In the genomic region with DNA sequence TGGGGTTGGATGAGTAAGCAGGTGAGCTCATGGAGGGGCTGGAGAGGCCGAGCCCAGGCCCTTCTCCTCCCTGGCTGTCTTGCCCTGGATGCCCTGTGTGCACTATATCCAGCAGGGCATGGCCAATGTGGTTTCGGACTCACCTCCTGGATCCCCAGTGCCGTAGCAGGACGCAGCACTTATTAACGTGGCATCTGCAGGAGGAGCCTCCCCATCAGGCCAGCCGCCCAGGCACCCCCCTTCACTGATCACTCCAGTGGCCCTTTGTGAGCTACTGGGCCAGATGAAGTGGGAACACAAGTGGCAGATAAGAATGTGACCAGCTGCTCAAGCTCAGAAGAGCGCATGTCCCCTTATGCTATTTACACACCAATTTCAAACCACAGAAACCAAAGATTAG, we compare ENCODE assay signal across 16 cellular contexts. TPM values are rescaled to one million over a fixed set of nuclear protein-coding genes. Genes with fewer than 3 reads are reported as not detected.
DNase-seq lines count a peak whose midpoint lies in the region; TF ChIP-seq lines count a peak whose summit lies in the region.
"Had no signal": no experiment of that assay in that cellular context is flagged by ENCODE, and none has a peak within 500 bp of the region (broad histone marks: within the 10 kb centered on the region; RNA-seq: fewer than 3 reads in every experiment).

No MANE protein-coding gene starts in this region.

- H3K4me3 ChIP-seq in thyroid gland (replicated peaks in 1 of 3): no peak overlapping the region
- H3K4me3 ChIP-seq: dorsolateral prefrontal cortex, skin epidermis, stomach had no signal

- no peaks in the 10 kb centered on the region for H3K27me3 ChIP-seq in thyroid gland
- H3K27me3 ChIP-seq: dorsolateral prefrontal cortex, stomach had no signal

- H3K9me3 ChIP-seq in thyroid gland: no peaks in the 10 kb centered on the region

- peaks cover 0 to 6% of the 10 kb centered on the region in 2 donors for H3K36me3 ChIP-seq in thyroid gland

- peak; percentile 55 for DNase-seq in NCI-H82 (lab: John Stamatoyannopoulos, UW)
- no peak for DNase-seq in NCI-H82 treated with DMSO at 0.1 percent for 48 hours (lab: John Stamatoyannopoulos, UW; ENCODE audit: unreplicated experiment)
- DNase-seq in NCI-H345 (lab: John Stamatoyannopoulos, UW): peak; percentile 64
- DNase-seq in foreskin melanocyte: peak; percentile 8
- DNase-seq in thyroid gland: peak; percentile 98
- DNase-seq in H4 (ENCODE audit: low spot score): no peak
- no peak for DNase-seq in activated naive CD4-positive, alpha-beta T cell treated with Interleukin-2 at 50 U/mL for 16 hours
- DNase-seq in SKM-1 treated with dmso at 0.1 percent for 144 hours (lab: John Stamatoyannopoulos, UW; ENCODE audit: unreplicated experiment): no peak
- DNase-seq: activated CD4-positive, alpha-beta T cell treated with anti-CD3 and anti-CD28 coated beads, Interleukin-2, amount 10 ng/mL, durations not matched to agents 7 days and 5 days; CD4-positive, alpha-beta memory T cell; dorsolateral prefrontal cortex; mesenchymal stem cell; NCI-H2081 treated with DMSO at 0.1 percent for 48 hours; stomach had no signal

- H3K4me1 ChIP-seq in thyroid gland: peaks cover 26 to 38% of the 10 kb centered on the region in 2 donors

- intact Hi-C loops in thyroid gland (cut with DNase I): no loop called here

- H3K27ac ChIP-seq in thyroid gland: peak overlapping the region; percentile 46 to 77 (median 77)
- H3K27ac ChIP-seq: KMS-11, skin epidermis, stomach had no signal

- 43 to 51% methylated on average over 3 to 7 of the region's 7 CpGs for whole genome bisulfite sequencing in thyroid gland, 2 donors

- peak in 2 of 6 experiments; percentile 16 to 18 for TF ChIP-seq CTCF in thyroid gland (IDR thresholded peaks at IDR 0.05)

- TF ChIP-seq POLR2A in thyroid gland (IDR thresholded peaks at IDR 0.05): no peak

RNA-seq across cellular contexts. Expression of gene DICER1, which starts 43.1 kb away (rescaled TPM):
- 10 to 100 TPM; 66.5 to 96.8 (median 78.8) TPM for total RNA-seq in thyroid gland
- total RNA-seq in H4 (2014; rRNA removed; shearing (Covaris generic)): 14.0 and 19.5 TPM in 2 replicates

Comparison
In these comparisons a context has a peak if more than half of its experiments do, and no peak if none do; other contexts are left out.
1. DNase-seq: peak in NCI-H82 (single experiment), NCI-H345 (single experiment), foreskin melanocyte (single experiment) and thyroid gland (2 of 2); none in NCI-H82 treated with DMSO at 0.1 percent for 48 hours (single experiment), H4 (single experiment), activated naive CD4-positive, alpha-beta T cell treated with Interleukin-2 at 50 U/mL for 16 hours (single experiment) and SKM-1 treated with dmso at 0.1 percent for 144 hours (single experiment).